16 cellular contexts compared by ENCODE assay signal in the genomic region with DNA sequence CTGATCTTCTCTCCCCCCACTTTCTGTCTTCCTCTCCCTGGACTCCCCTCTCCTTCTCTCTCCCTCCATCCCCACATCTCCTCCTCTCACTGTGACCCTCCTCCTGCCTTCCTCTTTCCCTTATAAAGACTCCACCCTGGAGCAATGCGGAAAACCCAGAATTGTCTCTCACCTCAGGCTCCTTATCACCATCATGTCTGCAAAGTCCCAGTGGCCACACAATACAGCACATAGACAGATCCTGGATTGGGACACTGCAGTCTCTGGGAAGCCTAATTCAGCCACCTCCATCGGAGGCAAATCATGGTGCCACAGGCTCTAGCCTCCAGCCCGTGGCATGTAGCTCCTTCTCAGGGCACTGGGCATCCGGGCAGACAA. TPM values are rescaled to one million over a fixed set of nuclear protein-coding genes. Genes with fewer than 3 reads are reported as not detected.
DNase-seq lines count a peak whose midpoint lies in the region; ATAC-seq and TF ChIP-seq lines count a peak whose summit lies in the region.
"Had no signal": no experiment of that assay in that cellular context is flagged by ENCODE, and none has a peak within 500 bp of the region (broad histone marks: within the 10 kb centered on the region; RNA-seq: fewer than 3 reads in every experiment).

No MANE protein-coding gene starts in this region.

- H3K79me2 ChIP-seq in HCT116 (ENCODE audit: insufficient read depth, low read length), result no peaks in the 10 kb centered on the region
- no peaks in the 10 kb centered on the region for H3K79me2 ChIP-seq in neural progenitor cell (ENCODE audit: low read depth)

- intact Hi-C loops in activated naive CD4-positive, alpha-beta T cell treated with anti-CD3 and anti-CD28 coated beads for 36 hours (cut with micrococcal nuclease), result loop anchor here (1.0 kb wide), 2 partner anchors 64 to 271 kb away; no protein-coding TSS in a partner anchor
- intact Hi-C loops in HCT116 (cut with micrococcal nuclease), result loop anchor here (10.0 kb wide), 2 partner anchors 173 to 273 kb away; a partner anchor contains a TSS
- intact Hi-C loops in dorsolateral prefrontal cortex (cut with DNase I), result loop anchor here (5.0 kb wide), 1 partner anchor 65 kb away; no protein-coding TSS in a partner anchor
- intact Hi-C loops in Caco-2 (cut with micrococcal nuclease; ENCODE audit: unreplicated experiment), result loop anchor here (1.0 to 10.0 kb wide), 3 partner anchors 64 to 153 kb away; no protein-coding TSS in a partner anchor

- H3K9ac ChIP-seq in HCT116 (ENCODE audit: low read length) (no peak overlapping the region), neural progenitor cell (no peak overlapping the region)

- POLR2A ChIA-PET in HCT116 (lab: Charles Lee) (no interaction called here), Caco-2 (lab: Charles Lee) (no interaction called here)

- TF ChIP-seq POLR2A in HCT116 (IDR thresholded peaks at IDR 0.05; ENCODE audit: borderline replicate concordance, extremely low read depth, insufficient read depth, insufficient read length), result no peak

- H4K20me1 ChIP-seq in HCT116 (ENCODE audit: insufficient read depth), result no peaks in the 10 kb centered on the region
- H4K20me1 ChIP-seq in neural progenitor cell (ENCODE audit: low read depth), result no peaks in the 10 kb centered on the region

- H3K27ac ChIP-seq in HCT116 (ENCODE audit: low read depth, low read length) (0 out of 2 replicates have a peak overlapping the region, but pooled peaks have one; percentile 30), dorsolateral prefrontal cortex (peak overlapping the region in 6 of 59 donors; percentile 17 to 78 (median 64)), neural progenitor cell (no peak overlapping the region)

- CTCF ChIA-PET in activated naive CD4-positive, alpha-beta T cell treated with anti-CD3 and anti-CD28 coated beads for 36 hours (lab: Charles Lee), result interaction anchor here (0.6 to 3.5 kb wide), 7 partner anchors 15 to 271 kb away, joined by 3 to 11 read pairs (median 4); no protein-coding TSS in a partner anchor
- CTCF ChIA-PET in HCT116 (lab: Charles Lee), result interaction anchor here (1.0 to 1.4 kb wide), 5 partner anchors 24 to 232 kb away, joined by 3 to 10 read pairs (median 3); no protein-coding TSS in a partner anchor
- CTCF ChIA-PET in Caco-2 (lab: Charles Lee), result interaction anchor here (0.6 to 1.6 kb wide), 3 partner anchors 64 to 642 kb away, joined by 4 to 32 read pairs (median 5); a partner anchor contains a TSS

- H3K4me1 Mint-ChIP-seq in activated naive CD4-positive, alpha-beta T cell treated with anti-CD3 and anti-CD28 coated beads, Interleukin-2, amount 50 U/mL, for 24 hours, result peaks cover 33% of the 10 kb centered on the region
- peaks cover 34% of the 10 kb centered on the region for H3K4me1 Mint-ChIP-seq in activated naive CD4-positive, alpha-beta T cell treated with anti-CD3 and anti-CD28 coated beads for 36 hours (ENCODE audit: low read depth)
- H3K4me1 Mint-ChIP-seq in neural progenitor cell, result peaks cover 19% of the 10 kb centered on the region
- H3K4me1 Mint-ChIP-seq in Caco-2 (ENCODE audit: low read depth, unreplicated experiment), result peaks cover 9% of the 10 kb centered on the region

- RAD21 ChIA-PET in HCT116 (lab: Charles Lee; ENCODE audit: low non-redundant PET in 1 of 2, low total read pairs in 2 of 2, uncharacterized antibody in 2 of 2, unreplicated experiment in 2 of 2), result interaction anchor here in 1 of 2 experiments (0.8 kb wide), 1 partner anchor 242 kb away, joined by 3 read pairs; no protein-coding TSS in a partner anchor

- no peaks in the 10 kb centered on the region for H3K9me3 Mint-ChIP-seq in activated naive CD4-positive, alpha-beta T cell treated with anti-CD3 and anti-CD28 coated beads, Interleukin-2, amount 50 U/mL, for 24 hours
- H3K9me3 Mint-ChIP-seq in activated naive CD4-positive, alpha-beta T cell treated with anti-CD3 and anti-CD28 coated beads for 36 hours, result no peaks in the 10 kb centered on the region
- H3K9me3 Mint-ChIP-seq in neural progenitor cell (no peaks in the 10 kb centered on the region), Caco-2 (ENCODE audit: unreplicated experiment) (no peaks in the 10 kb centered on the region)

- no peak overlapping the region for H2AFZ ChIP-seq in HCT116 (ENCODE audit: low read depth, low read length, poor library complexity, severe bottlenecking)
- H2AFZ ChIP-seq in neural progenitor cell (replicated peaks), result peak overlapping the region; percentile 50

- BruUV-seq in HCT116 (replicated peaks; lab: Mats Ljungman, UMichigan) (no TSS peak), Caco-2 (replicated peaks; lab: Mats Ljungman, UMichigan) (no TSS peak)

- H3K9me2 ChIP-seq in HCT116 (ENCODE audit: insufficient read depth), result no peaks in the 10 kb centered on the region

- peak overlapping the region; percentile 71 for H3K4me3 Mint-ChIP-seq in activated naive CD4-positive, alpha-beta T cell treated with anti-CD3 and anti-CD28 coated beads, Interleukin-2, amount 50 U/mL, for 24 hours
- no peak overlapping the region for H3K4me3 Mint-ChIP-seq in activated naive CD4-positive, alpha-beta T cell treated with anti-CD3 and anti-CD28 coated beads for 36 hours
- H3K4me3 Mint-ChIP-seq in neural progenitor cell, result no peak overlapping the region
- no peak overlapping the region for H3K4me3 Mint-ChIP-seq in Caco-2 (ENCODE audit: unreplicated experiment)

- no peak for ATAC-seq in HCT116

- H3K27me3 ChIP-seq in HCT116 (ENCODE audit: insufficient read depth, low read length) (no peaks in the 10 kb centered on the region), dorsolateral prefrontal cortex (peaks cover 0 to 17% (median 0%) of the 10 kb centered on the region in 45 donors), neural progenitor cell (peaks cover 68% of the 10 kb centered on the region), Caco-2 (replicated peaks; ENCODE audit: control insufficient read depth, insufficient read depth, low read length) (no peaks in the 10 kb centered on the region)

- H3K36me3 ChIP-seq in HCT116 (ENCODE audit: control insufficient read depth in 1 of 2, insufficient read depth in 2 of 2, low read length in 2 of 2), result no peaks in the 10 kb centered on the region
- H3K36me3 ChIP-seq in neural progenitor cell, result no peaks in the 10 kb centered on the region
- H3K36me3 ChIP-seq in Caco-2 (ENCODE audit: control insufficient read depth, insufficient read depth, low read length), result no peaks in the 10 kb centered on the region
- H3K36me3 ChIP-seq: HAP-1 had no signal

- no peak for DNase-seq in activated naive CD4-positive, alpha-beta T cell treated with anti-CD3 and anti-CD28 coated beads for 36 hours
- no peak for DNase-seq in HCT116 (ENCODE audit: low read depth, low spot score)
- no peak for DNase-seq in dorsolateral prefrontal cortex
- no peak for DNase-seq in neural progenitor cell (ENCODE audit: low spot score)
- no peak for DNase-seq in stimulated activated CD8-positive, alpha-beta memory T cell treated with anti-CD3 and anti-CD28 coated beads, Interleukin-4, amount 100 ng/mL, for 48 hours
- no peak for DNase-seq in UCSD-AML1 (lab: John Stamatoyannopoulos, UW; ENCODE audit: unreplicated experiment)
- no peak for DNase-seq in Caco-2
- DNase-seq: activated naive CD4-positive, alpha-beta T cell; cortex of kidney; NCI-H446 treated with DMSO at 0.1 percent for 48 hours had no signal

- no peaks in the 10 kb centered on the region for H3K36me3 Mint-ChIP-seq in activated naive CD4-positive, alpha-beta T cell treated with anti-CD3 and anti-CD28 coated beads, Interleukin-2, amount 50 U/mL, for 24 hours
- H3K36me3 Mint-ChIP-seq in activated naive CD4-positive, alpha-beta T cell treated with anti-CD3 and anti-CD28 coated beads for 36 hours (ENCODE audit: low read depth), result no peaks in the 10 kb centered on the region
- no peaks in the 10 kb centered on the region for H3K36me3 Mint-ChIP-seq in neural progenitor cell
- H3K36me3 Mint-ChIP-seq in Caco-2 (ENCODE audit: insufficient read depth, unreplicated experiment), result no peaks in the 10 kb centered on the region

- TF ChIP-seq CTCF in HCT116 (IDR thresholded peaks at IDR 0.05 in 2 of 3, conservative IDR thresholded peaks at IDR 0.05 in 1 of 3; ENCODE audit: borderline replicate concordance in 1 of 3, insufficient read depth in 1 of 3, low read depth in 2 of 3, low read length in 2 of 3), result no peak
- no peak for TF ChIP-seq CTCF in dorsolateral prefrontal cortex (IDR thresholded peaks at IDR 0.05 in 54 of 56, conservative IDR thresholded peaks at IDR 0.05 in 2 of 56; ENCODE audit: low read depth in 1 of 56, partially characterized antibody in 56 of 56)
- TF ChIP-seq CTCF in neural progenitor cell (IDR thresholded peaks at IDR 0.05), result no peak
- no peak for TF ChIP-seq CTCF in Caco-2 (IDR thresholded peaks at IDR 0.05; ENCODE audit: insufficient read depth in 1 of 2, low read depth in 1 of 2, low read length in 1 of 2, severe bottlenecking in 1 of 2, unreplicated experiment in 1 of 2)

- H3K4me3 ChIP-seq in HCT116 (replicated peaks in 1 of 2; ENCODE audit: low read depth in 1 of 2, low read length in 2 of 2) (no peak overlapping the region), dorsolateral prefrontal cortex (peak overlapping the region in 39 of 59 donors; percentile 25 to 70 (median 52)), neural progenitor cell (no peak overlapping the region), Caco-2 (ENCODE audit: low read depth, low read length) (no peak overlapping the region)
- H3K4me3 ChIP-seq: HAP-1, K562 had no signal

- H3F3A ChIP-seq in neural progenitor cell (ENCODE audit: low read depth), result peaks cover 7% of the 10 kb centered on the region

- no peak for TF ChIP-seq RAD21 in HCT116 (IDR thresholded peaks at IDR 0.05; ENCODE audit: low read depth)

- H3K9me3 ChIP-seq in HCT116 (ENCODE audit: control insufficient read depth in 1 of 2, insufficient read depth in 1 of 2, low read depth in 1 of 2, low read length in 2 of 2), result no peaks in the 10 kb centered on the region
- no peaks in the 10 kb centered on the region for H3K9me3 ChIP-seq in neural progenitor cell (ENCODE audit: low read depth)
- H3K9me3 ChIP-seq in Caco-2, result no peaks in the 10 kb centered on the region
- H3K9me3 ChIP-seq: HAP-1 had no signal

- H3K4me1 ChIP-seq in HCT116 (ENCODE audit: control insufficient read depth in 1 of 2, insufficient read depth in 2 of 2, low read length in 2 of 2) (peaks cover 23 to 43% of the 10 kb centered on the region in 2 experiments), neural progenitor cell (peaks cover 6% of the 10 kb centered on the region), Caco-2 (no peaks in the 10 kb centered on the region)
- H3K4me1 ChIP-seq: HAP-1 had no signal

- peaks cover 6% of the 10 kb centered on the region for H3K27me3 Mint-ChIP-seq in activated naive CD4-positive, alpha-beta T cell treated with anti-CD3 and anti-CD28 coated beads, Interleukin-2, amount 50 U/mL, for 24 hours
- peaks cover 17% of the 10 kb centered on the region for H3K27me3 Mint-ChIP-seq in activated naive CD4-positive, alpha-beta T cell treated with anti-CD3 and anti-CD28 coated beads for 36 hours (ENCODE audit: low read depth)
- H3K27me3 Mint-ChIP-seq in neural progenitor cell (ENCODE audit: insufficient read depth, low read depth) (peaks cover 15% of the 10 kb centered on the region), Caco-2 (ENCODE audit: insufficient read depth, unreplicated experiment) (no peaks in the 10 kb centered on the region)

- H3K4me2 ChIP-seq in HCT116 (ENCODE audit: low read length), result peak overlapping the region; percentile 35
- H3K4me2 ChIP-seq in neural progenitor cell, result peak overlapping the region; percentile 92

- peak overlapping the region; percentile 78 for H3K27ac Mint-ChIP-seq in activated naive CD4-positive, alpha-beta T cell treated with anti-CD3 and anti-CD28 coated beads, Interleukin-2, amount 50 U/mL, for 24 hours
- no peak overlapping the region for H3K27ac Mint-ChIP-seq in activated naive CD4-positive, alpha-beta T cell treated with anti-CD3 and anti-CD28 coated beads for 36 hours
- H3K27ac Mint-ChIP-seq in neural progenitor cell, result no peak overlapping the region
- no peak overlapping the region for H3K27ac Mint-ChIP-seq in Caco-2 (ENCODE audit: unreplicated experiment)

RNA-seq across cellular contexts. Expression of a gene that starts 2.7 kb away (rescaled TPM):
- total RNA-seq in activated naive CD4-positive, alpha-beta T cell treated with anti-CD3 and anti-CD28 coated beads for 36 hours, result not detected
- total RNA-seq in HCT116 (2021; ENCODE audit: unreplicated experiment), result 0.61 TPM
- 0.29 and 0.33 TPM in 2 replicates for polyA plus RNA-seq in HCT116 (2012)
- total RNA-seq in dorsolateral prefrontal cortex, result 10 to 100 TPM in 70 of 120 experiments, 1 to 10 TPM in 50; 2.7 to 32.4 (median 11.3) TPM
- total RNA-seq in neural progenitor cell (ENCODE audit: low replicate concordance), result 0.12 and 1.8 TPM in 2 replicates
- not detected in 2 replicates for total RNA-seq in Caco-2 (2022)
- total RNA-seq: K562, skeletal muscle tissue had no signal
- polyA plus RNA-seq: K562 had no signal

RNA-seq across cellular contexts. Expression of a gene that starts 43.0 kb away (rescaled TPM):
- total RNA-seq in activated naive CD4-positive, alpha-beta T cell treated with anti-CD3 and anti-CD28 coated beads for 36 hours, result not detected
- total RNA-seq in HCT116 (2021; ENCODE audit: unreplicated experiment), result not detected
- not detected in 2 replicates for polyA plus RNA-seq in HCT116 (2012)
- total RNA-seq in dorsolateral prefrontal cortex, result 1 to 10 TPM in 1 of 120 experiments, under 1 TPM in 5, not detected in 114; 0.37 to 1.1 (median 0.49) TPM
- 0.50 TPM in 1 of 2 replicates, not detected in the other for total RNA-seq in neural progenitor cell (ENCODE audit: low replicate concordance)
- not detected in 2 replicates for total RNA-seq in Caco-2 (2022)
- total RNA-seq: G401, K562, skeletal muscle tissue had no signal
- polyA plus RNA-seq: esophagus, K562 had no signal

RNA-seq across cellular contexts. Expression of a gene that starts 53.0 kb away (rescaled TPM):
- total RNA-seq in activated naive CD4-positive, alpha-beta T cell treated with anti-CD3 and anti-CD28 coated beads for 36 hours, result not detected
- total RNA-seq in HCT116 (2021; ENCODE audit: unreplicated experiment) (0.22 TPM), dorsolateral prefrontal cortex (1 to 10 TPM in 36 of 120 experiments, under 1 TPM in 70, not detected in 14; 0.23 to 9.1 (median 0.72) TPM), neural progenitor cell (ENCODE audit: low replicate concordance) (0.06 TPM in 2 replicates), Caco-2 (2022) (not detected in 2 replicates)
- 0.16 and 0.26 TPM in 2 replicates for polyA plus RNA-seq in HCT116 (2012)
- total RNA-seq: G401, K562 had no signal
- polyA plus RNA-seq: K562 had no signal

Comparison
In these comparisons a context has a peak if more than half of its experiments do, and no peak if none do; other contexts are left out.
1. H3K4me3 ChIP-seq: peak in dorsolateral prefrontal cortex (39 of 59); none in HCT116 (0 of 2), neural progenitor cell (single experiment) and Caco-2 (single experiment).